10 cellular contexts compared by ENCODE assay signal in genomic region chrX:123184199-123184857, GRCh38. TPM values are rescaled to one million over a fixed set of nuclear protein-coding genes. Genes with fewer than 3 reads are reported as not detected.
DNase-seq lines count a peak whose midpoint lies in the region; ATAC-seq and TF ChIP-seq lines count a peak whose summit lies in the region.
"Had no signal": no experiment of that assay in that cellular context is flagged by ENCODE, and none has a peak within 500 bp of the region (broad histone marks: within the 10 kb centered on the region; RNA-seq: fewer than 3 reads in every experiment).

TSS of gene GRIA3 (plus strand) at chrX:123184278. CDS start at chrX:123184536, 258 bp downstream.

- no peak for DNase-seq in activated CD4-positive, alpha-beta T cell treated with anti-CD3 and anti-CD28 coated beads, Interleukin-2, amount 10 ng/mL, durations not matched to agents 24 days and 14 days
- DNase-seq in activated CD4-positive, alpha-beta T cell treated with anti-CD3 and anti-CD28 coated beads, Interleukin-2, amount 50 U/mL, for 1 hour = no peak
- DNase-seq in choroid plexus epithelial cell (ENCODE audit: low read depth) (no peak), lower lobe of right lung (no peak), tibial artery (peak; percentile 19 to 53), T-helper 9 cell (no peak)

- H3K27me3 Mint-ChIP-seq in activated CD4-positive, alpha-beta T cell treated with anti-CD3 and anti-CD28 coated beads, Interleukin-2, amount 10 ng/mL, durations not matched to agents 24 days and 14 days = peaks cover 37% of the 10 kb centered on the region

- H3K4me3 Mint-ChIP-seq in activated CD4-positive, alpha-beta T cell treated with anti-CD3 and anti-CD28 coated beads, Interleukin-2, amount 10 ng/mL, durations not matched to agents 24 days and 14 days = peak within 1 kb of the TSS; percentile 58

- no peak within 1 kb of the TSS for H3K27ac ChIP-seq in lower lobe of right lung
- peak within 1 kb of the TSS; percentile 41 to 59 for H3K27ac ChIP-seq in tibial artery
- H3K27ac ChIP-seq: BLaER1 treated with 17β-estradiol and CSF1 and Interleukin-3, amounts not matched to agents 10 nM and 100 nM had no signal

- H3K27me3 ChIP-seq in lower lobe of right lung (ENCODE audit: low read depth) (no peaks in the 10 kb centered on the region), tibial artery (no peaks in the 10 kb centered on the region)

- no peak within 1 kb of the TSS for H3K27ac Mint-ChIP-seq in activated CD4-positive, alpha-beta T cell treated with anti-CD3 and anti-CD28 coated beads, Interleukin-2, amount 10 ng/mL, durations not matched to agents 24 days and 14 days

- ATAC-seq in lower lobe of right lung (no peak), HG03135 (IDR thresholded peaks at IDR 0.05; ENCODE audit: unreplicated experiment) (no peak), esophagus mucosa (no peak)

- H3K36me3 Mint-ChIP-seq in activated CD4-positive, alpha-beta T cell treated with anti-CD3 and anti-CD28 coated beads, Interleukin-2, amount 10 ng/mL, durations not matched to agents 24 days and 14 days (ENCODE audit: low read depth) = no peaks in the 10 kb centered on the region

- no peaks in the 10 kb centered on the region for H3K4me1 ChIP-seq in lower lobe of right lung
- peaks cover 0 to 5% (median 0%) of the 10 kb centered on the region in 4 donors for H3K4me1 ChIP-seq in tibial artery
- H3K4me1 ChIP-seq: BLaER1 treated with 17β-estradiol and CSF1 and Interleukin-3, amounts not matched to agents 10 nM and 100 nM had no signal

- no peaks in the 10 kb centered on the region for H3K4me1 Mint-ChIP-seq in activated CD4-positive, alpha-beta T cell treated with anti-CD3 and anti-CD28 coated beads, Interleukin-2, amount 10 ng/mL, durations not matched to agents 24 days and 14 days

- H3K9me3 ChIP-seq in lower lobe of right lung = no peaks in the 10 kb centered on the region
- no peaks in the 10 kb centered on the region for H3K9me3 ChIP-seq in tibial artery

- intact Hi-C loops in activated CD4-positive, alpha-beta T cell treated with anti-CD3 and anti-CD28 coated beads, Interleukin-2, amount 10 ng/mL, durations not matched to agents 24 days and 14 days (cut with micrococcal nuclease) = no loop called here
- intact Hi-C loops in lower lobe of right lung (cut with DNase I) (no loop called here), tibial artery (cut with DNase I; ENCODE audit: low total_unique reads) (no loop called here)

- H3K4me3 ChIP-seq in choroid plexus epithelial cell (ENCODE audit: low read depth, low read length) = peak within 1 kb of the TSS; percentile 46
- H3K4me3 ChIP-seq in lower lobe of right lung = peak within 1 kb of the TSS; percentile 30
- peak within 1 kb of the TSS; percentile 58 to 60 for H3K4me3 ChIP-seq in tibial artery
- H3K4me3 ChIP-seq: BLaER1 treated with 17β-estradiol and CSF1 and Interleukin-3, amounts not matched to agents 10 nM and 100 nM had no signal

- H3K36me3 ChIP-seq in lower lobe of right lung = no peaks in the 10 kb centered on the region
- no peaks in the 10 kb centered on the region for H3K36me3 ChIP-seq in tibial artery
- H3K36me3 ChIP-seq: BLaER1 treated with 17β-estradiol and CSF1 and Interleukin-3, amounts not matched to agents 10 nM and 100 nM had no signal

- TF ChIP-seq CTCF in choroid plexus epithelial cell (conservative IDR thresholded peaks at IDR 0.05; ENCODE audit: low read depth, low read length) = no peak
- TF ChIP-seq CTCF in lower lobe of right lung (IDR thresholded peaks at IDR 0.05) = no peak
- no peak for TF ChIP-seq CTCF in tibial artery (IDR thresholded peaks at IDR 0.05)

- peaks cover 4% of the 10 kb centered on the region for H3K9me3 Mint-ChIP-seq in activated CD4-positive, alpha-beta T cell treated with anti-CD3 and anti-CD28 coated beads, Interleukin-2, amount 10 ng/mL, durations not matched to agents 24 days and 14 days

RNA-seq across cellular contexts. Expression of gene GRIA3, which starts in this region (rescaled TPM):
- total RNA-seq in activated CD4-positive, alpha-beta T cell treated with anti-CD3 and anti-CD28 coated beads, Interleukin-2, amount 10 ng/mL, durations not matched to agents 24 days and 14 days = not detected in 2 replicates
- total RNA-seq in lower lobe of right lung (0.47 TPM), esophagus mucosa (0.36 TPM)
- total RNA-seq: SK-MEL-5 had no signal

Comparison
In these comparisons a context has a peak if more than half of its experiments do, and no peak if none do; other contexts are left out.
1. DNase-seq: peak in tibial artery (2 of 2); none in activated CD4-positive, alpha-beta T cell treated with anti-CD3 and anti-CD28 coated beads, Interleukin-2, amount 10 ng/mL, durations not matched to agents 24 days and 14 days (single experiment), activated CD4-positive, alpha-beta T cell treated with anti-CD3 and anti-CD28 coated beads, Interleukin-2, amount 50 U/mL, for 1 hour (single experiment), choroid plexus epithelial cell (single experiment), lower lobe of right lung (single experiment) and T-helper 9 cell (single experiment).
2. Peak in every context shown above with its lines, with median percentiles within 50 percentile points of each other: H3K4me3 ChIP-seq.